In genomic region chr21:25512095-25513086, GRCh38 we compare ENCODE assay signal across 1 cellular context.
TF ChIP-seq lines count a peak whose summit lies in the region.

No MANE protein-coding gene starts in this region.

TF ChIP-seq in H1, 55 proteins besides CTCF, POLR2A, EP300 and RAD21 (continued from another document):
- TF ChIP-seq CTBP2 (IDR thresholded peaks at IDR 0.05; ENCODE audit: borderline replicate concordance, insufficient read depth, insufficient read length, low read length) (no peak), RBBP5 (IDR thresholded peaks at IDR 0.05; ENCODE audit: borderline replicate concordance, low read depth, low read length) (no peak), USF2 (IDR thresholded peaks at IDR 0.05; ENCODE audit: low read length) (no peak), SP1 (IDR thresholded peaks at IDR 0.05; ENCODE audit: low read depth, low read length) (no peak), SIRT6 (IDR thresholded peaks at IDR 0.05; ENCODE audit: low read length) (no peak), RXRA (IDR thresholded peaks at IDR 0.05; ENCODE audit: insufficient read depth, low read depth, low read length) (no peak), ZNF274 (IDR thresholded peaks at IDR 0.05; ENCODE audit: borderline replicate concordance, extremely low read depth, low read length) (no peak), CHD7 (IDR thresholded peaks at IDR 0.05; ENCODE audit: insufficient replicate concordance, low read length) (no peak)
TF ChIP-seq in H1: peak in this region for 0.
